16 cellular contexts compared by ENCODE assay signal in genomic region chr10:17951868-17952371, GRCh38. TPM values are rescaled to one million over a fixed set of nuclear protein-coding genes. Genes with fewer than 3 reads are reported as not detected.
DNase-seq lines count a peak whose midpoint lies in the region; TF ChIP-seq lines count a peak whose summit lies in the region.
"Had no signal": no experiment of that assay in that cellular context is flagged by ENCODE, and none has a peak within 500 bp of the region (broad histone marks: within the 10 kb centered on the region; RNA-seq: fewer than 3 reads in every experiment).

SLC39A12 (plus strand) TSS chr10:17951918; CDS start chr10:17953277, 1,359 bp downstream.

- CTCF ChIA-PET in HEK293 (lab: Yijun Ruan, JAX) = interaction anchor here (0.7 to 1.1 kb wide), 2 partner anchors 150 to 343 kb away, joined by 3 read pairs; no protein-coding TSS in a partner anchor
- CTCF ChIA-PET in PC-9 (lab: Charles Lee) = no interaction called here

- no peaks in the 10 kb centered on the region for H3F3A ChIP-seq in PC-9 (ENCODE audit: insufficient read depth, low read depth)

- in situ Hi-C loops in astrocyte of the spinal cord (cut with HindIII; ENCODE audit: low sequenced_read_pairs) = no loop called here

- no TSS peak for BruUV-seq in PC-9 (replicated peaks; lab: Mats Ljungman, UMichigan)

- POLR2A ChIA-PET in HEK293 (lab: Yijun Ruan, JAX) = no interaction called here
- POLR2A ChIA-PET in PC-9 (lab: Charles Lee; ENCODE audit: unreplicated experiment) = no interaction called here

- TF ChIP-seq CTCF in HEK293 (tag by site-specific recombination; IDR thresholded peaks at IDR 0.05) (no peak), astrocyte of the spinal cord (IDR thresholded peaks at IDR 0.05; ENCODE audit: low read depth, low read length) (no peak), fibroblast of villous mesenchyme (IDR thresholded peaks at IDR 0.05; ENCODE audit: insufficient read depth, low read depth, low read length) (no peak), PC-9 (conservative IDR thresholded peaks at IDR 0.05) (no peak), right atrium auricular region (IDR thresholded peaks at IDR 0.05) (no peak)

- H3K4me2 ChIP-seq in PC-9 = no peak within 1 kb of the TSS

- no peaks in the 10 kb centered on the region for H3K9me2 ChIP-seq in PC-9 (ENCODE audit: insufficient read depth)

- H3K27me3 ChIP-seq in PC-9 (ENCODE audit: insufficient read depth, low read depth) (no peaks in the 10 kb centered on the region), right atrium auricular region (no peaks in the 10 kb centered on the region)

- peak; percentile 64 for DNase-seq in astrocyte of the spinal cord (ENCODE audit: low read depth, low spot score)
- peak; percentile 11 for DNase-seq in fibroblast of villous mesenchyme (ENCODE audit: low read depth)
- peak; percentile 43 for DNase-seq in stromal cell of bone marrow (ENCODE audit: low read depth)
- DNase-seq in PC-9 = no peak
- no peak for DNase-seq in right atrium auricular region (ENCODE audit: low spot score)
- no peak for DNase-seq in T1000 (lab: John Stamatoyannopoulos, UW)
- DNase-seq: activated B cell treated with CpG ODN at 0.5 μM for 24 hours; activated CD8-positive, alpha-beta memory T cell treated with anti-CD3 and anti-CD28 coated beads, Interleukin-2, amount 50 U/mL, for 48 hours; Caco-2; glutamatergic neuron; NCI-H1417 treated with DMSO at 0.1 percent for 48 hours; NCI-H510A; SW 1271 had no signal

- no peak within 1 kb of the TSS for H3K4me3 ChIP-seq in HEK293 (ENCODE audit: low read depth, low read length)
- no peak within 1 kb of the TSS for H3K4me3 ChIP-seq in astrocyte of the spinal cord (ENCODE audit: low read depth, low read length)
- no peak within 1 kb of the TSS for H3K4me3 ChIP-seq in fibroblast of villous mesenchyme (ENCODE audit: low read depth, low read length)
- no peak within 1 kb of the TSS for H3K4me3 ChIP-seq in PC-9
- no peak within 1 kb of the TSS for H3K4me3 ChIP-seq in right atrium auricular region

- H4K20me1 ChIP-seq in PC-9 (ENCODE audit: insufficient read depth) = no peaks in the 10 kb centered on the region

- no peak within 1 kb of the TSS for H2AFZ ChIP-seq in PC-9

- H3K36me3 ChIP-seq in HEK293 (ENCODE audit: control insufficient read depth in 2 of 2, insufficient read depth in 1 of 2, low read length in 2 of 2) = no peaks in the 10 kb centered on the region
- no peaks in the 10 kb centered on the region for H3K36me3 ChIP-seq in PC-9 (ENCODE audit: low read depth)
- no peaks in the 10 kb centered on the region for H3K36me3 ChIP-seq in right atrium auricular region

- H3K27ac ChIP-seq in HEK293 (ENCODE audit: extremely low read depth, low read depth, low read length) = no peak within 1 kb of the TSS
- H3K27ac ChIP-seq in PC-9 = no peak within 1 kb of the TSS
- no peak within 1 kb of the TSS for H3K27ac ChIP-seq in right atrium auricular region

- H3K79me2 ChIP-seq in PC-9 (ENCODE audit: low read depth) = no peaks in the 10 kb centered on the region

- H3K9me3 ChIP-seq in HEK293 (ENCODE audit: control insufficient read depth, insufficient read depth, low read depth, low read length) = no peaks in the 10 kb centered on the region
- H3K9me3 ChIP-seq in PC-9 (ENCODE audit: insufficient read depth, low read depth) = no peaks in the 10 kb centered on the region
- no peaks in the 10 kb centered on the region for H3K9me3 ChIP-seq in right atrium auricular region
- H3K9me3 ChIP-seq: Caco-2 had no signal

- intact Hi-C loops in PC-9 (cut with micrococcal nuclease; ENCODE audit: unreplicated experiment) = no loop called here

- H3K4me1 ChIP-seq in HEK293 (ENCODE audit: control insufficient read depth, insufficient read depth, low read length) (no peaks in the 10 kb centered on the region; the same call in 1 of the 2 replicates), PC-9 (replicated peaks; ENCODE audit: insufficient read depth) (no peaks in the 10 kb centered on the region), right atrium auricular region (no peaks in the 10 kb centered on the region)

TF ChIP-seq in HEK293, 187 proteins besides CTCF, POLR2A, EP300 and RAD21:
- TF ChIP-seq ZNF202 (tag by site-specific recombination; IDR thresholded peaks at IDR 0.05; ENCODE audit: borderline replicate concordance) (no peak), ZNF426 (tag by site-specific recombination; IDR thresholded peaks at IDR 0.05) (no peak), GLI4 (tag by site-specific recombination; IDR thresholded peaks at IDR 0.05) (no peak), KLF9 (tag by site-specific recombination; IDR thresholded peaks at IDR 0.05; ENCODE audit: low read depth) (no peak), GFI1B (tag by site-specific recombination; IDR thresholded peaks at IDR 0.05) (no peak), ZNF280D (tag by site-specific recombination; IDR thresholded peaks at IDR 0.05) (no peak), FEZF1 (tag by site-specific recombination; IDR thresholded peaks at IDR 0.05) (peak; percentile 58), HOXA7 (CRISPR knock-in tag; IDR thresholded peaks at IDR 0.05; ENCODE audit: borderline replicate concordance) (no peak), ZNF704 (tag by site-specific recombination; IDR thresholded peaks at IDR 0.05) (no peak), ZFP69B (tag by site-specific recombination; IDR thresholded peaks at IDR 0.05) (no peak), ZNF350 (tag by site-specific recombination; IDR thresholded peaks at IDR 0.05) (peak; percentile 36; the same call in 1 of the 2 replicates)
- TF ChIP-seq, protein P1, sequence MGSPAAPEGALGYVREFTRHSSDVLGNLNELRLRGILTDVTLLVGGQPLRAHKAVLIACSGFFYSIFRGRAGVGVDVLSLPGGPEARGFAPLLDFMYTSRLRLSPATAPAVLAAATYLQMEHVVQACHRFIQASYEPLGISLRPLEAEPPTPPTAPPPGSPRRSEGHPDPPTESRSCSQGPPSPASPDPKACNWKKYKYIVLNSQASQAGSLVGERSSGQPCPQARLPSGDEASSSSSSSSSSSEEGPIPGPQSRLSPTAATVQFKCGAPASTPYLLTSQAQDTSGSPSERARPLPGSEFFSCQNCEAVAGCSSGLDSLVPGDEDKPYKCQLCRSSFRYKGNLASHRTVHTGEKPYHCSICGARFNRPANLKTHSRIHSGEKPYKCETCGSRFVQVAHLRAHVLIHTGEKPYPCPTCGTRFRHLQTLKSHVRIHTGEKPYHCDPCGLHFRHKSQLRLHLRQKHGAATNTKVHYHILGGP (tag by site-specific recombination; IDR thresholded peaks at IDR 0.05) = peak; percentile 67

RNA-seq across cellular contexts. Expression of gene SLC39A12, which starts in this region (rescaled TPM):
- total RNA-seq in fibroblast of villous mesenchyme = not detected in 2 replicates
- not detected in 2 replicates for total RNA-seq in PC-9 (2021)
- not detected for total RNA-seq in right atrium auricular region
- total RNA-seq: activated B cell treated with CpG ODN at 0.5 μM for 24 hours; activated naive CD4-positive, alpha-beta T cell treated with anti-CD3 and anti-CD28 coated beads, Interleukin-2, amount 50 U/mL, for 72 hours; Caco-2; HepG2 had no signal

Comparison
In these comparisons a context has a peak if more than half of its experiments do, and no peak if none do; other contexts are left out.
1. Peak in DNase-seq in fibroblast of villous mesenchyme; RNA of the gene not detected or under 1 TPM.
2. DNase-seq: peak in astrocyte of the spinal cord (single experiment) and stromal cell of bone marrow (single experiment); none in PC-9 (0 of 2), right atrium auricular region (single experiment) and T1000 (single experiment).